In the genomic region with DNA sequence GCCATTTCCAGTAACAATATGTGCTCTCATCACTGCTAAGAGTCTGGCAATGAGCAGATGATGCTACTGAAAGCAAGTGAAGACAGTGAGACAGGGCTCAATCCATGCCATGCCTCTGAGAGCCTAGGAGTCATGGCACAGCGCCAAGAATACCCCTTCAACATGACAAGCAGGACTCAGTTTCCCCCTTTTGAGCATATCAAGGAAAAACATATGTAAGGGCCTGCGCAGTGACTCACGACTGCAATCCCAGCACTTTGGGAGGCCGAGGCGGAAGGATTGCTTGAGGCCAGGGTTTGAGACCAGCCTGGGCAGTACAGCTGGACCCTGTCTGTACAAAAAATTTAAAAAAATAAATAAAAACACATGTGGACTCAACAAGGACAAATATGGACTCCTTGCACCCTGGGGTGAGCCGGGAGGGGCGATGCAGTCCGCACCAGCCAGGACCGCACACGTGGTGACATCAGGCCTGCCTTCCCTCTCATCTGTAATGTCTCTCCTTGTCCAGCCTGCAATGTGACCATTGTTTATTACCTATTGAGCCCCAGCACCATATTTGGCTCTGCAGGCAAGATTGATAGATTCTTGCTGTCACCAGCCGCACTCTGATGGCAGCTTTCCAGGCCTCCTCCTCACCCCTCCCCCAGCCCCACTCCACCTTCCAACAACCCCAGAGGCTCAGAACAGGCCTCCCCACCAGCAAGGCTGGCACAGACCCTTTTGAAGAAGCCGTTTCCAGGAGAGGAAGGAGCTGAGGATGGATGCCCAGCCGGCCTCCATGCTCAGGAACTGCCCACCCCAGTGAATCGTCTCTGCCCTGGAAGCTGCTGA, we compare ENCODE assay signal across 1 cellular context.
A peak's percentile ranks its signal among the peaks of the same experiment; 100 is the strongest.
TF ChIP-seq lines count a peak whose summit lies in the region.

No MANE protein-coding gene starts in this region.

TF ChIP-seq in K562, 482 proteins besides CTCF, POLR2A, EP300 and RAD21 (continued from another document and continues in another):
- TF ChIP-seq, protein P1, sequence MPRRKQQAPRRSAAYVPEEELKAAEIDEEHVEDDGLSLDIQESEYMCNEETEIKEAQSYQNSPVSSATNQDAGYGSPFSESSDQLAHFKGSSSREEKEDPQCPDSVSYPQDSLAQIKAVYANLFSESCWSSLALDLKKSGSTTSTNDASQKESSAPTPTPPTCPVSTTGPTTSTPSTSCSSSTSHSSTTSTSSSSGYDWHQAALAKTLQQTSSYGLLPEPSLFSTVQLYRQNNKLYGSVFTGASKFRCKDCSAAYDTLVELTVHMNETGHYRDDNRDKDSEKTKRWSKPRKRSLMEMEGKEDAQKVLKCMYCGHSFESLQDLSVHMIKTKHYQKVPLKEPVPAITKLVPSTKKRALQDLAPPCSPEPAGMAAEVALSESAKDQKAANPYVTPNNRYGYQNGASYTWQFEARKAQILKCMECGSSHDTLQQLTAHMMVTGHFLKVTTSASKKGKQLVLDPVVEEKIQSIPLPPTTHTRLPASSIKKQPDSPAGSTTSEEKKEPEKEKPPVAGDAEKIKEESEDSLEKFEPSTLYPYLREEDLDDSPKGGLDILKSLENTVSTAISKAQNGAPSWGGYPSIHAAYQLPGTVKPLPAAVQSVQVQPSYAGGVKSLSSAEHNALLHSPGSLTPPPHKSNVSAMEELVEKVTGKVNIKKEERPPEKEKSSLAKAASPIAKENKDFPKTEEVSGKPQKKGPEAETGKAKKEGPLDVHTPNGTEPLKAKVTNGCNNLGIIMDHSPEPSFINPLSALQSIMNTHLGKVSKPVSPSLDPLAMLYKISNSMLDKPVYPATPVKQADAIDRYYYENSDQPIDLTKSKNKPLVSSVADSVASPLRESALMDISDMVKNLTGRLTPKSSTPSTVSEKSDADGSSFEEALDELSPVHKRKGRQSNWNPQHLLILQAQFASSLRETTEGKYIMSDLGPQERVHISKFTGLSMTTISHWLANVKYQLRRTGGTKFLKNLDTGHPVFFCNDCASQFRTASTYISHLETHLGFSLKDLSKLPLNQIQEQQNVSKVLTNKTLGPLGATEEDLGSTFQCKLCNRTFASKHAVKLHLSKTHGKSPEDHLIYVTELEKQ (CRISPR knock-in tag; IDR thresholded peaks at IDR 0.05): no peak
- TF ChIP-seq CGGBP1 (CRISPR knock-in tag; IDR thresholded peaks at IDR 0.05) (no peak), EGR1 (conservative IDR thresholded peaks at IDR 0.05) (no peak), GATA2 (CRISPR knock-in tag; IDR thresholded peaks at IDR 0.05) (no peak), NFE2 (IDR thresholded peaks at IDR 0.05; ENCODE audit: low read depth) (no peak), PATZ1 (CRISPR knock-in tag; IDR thresholded peaks at IDR 0.05; ENCODE audit: borderline replicate concordance) (peak; percentile 19; the same call in 1 of the 2 replicates), POLR2G (IDR thresholded peaks at IDR 0.05; ENCODE audit: low read depth, low read length) (0 out of 2 replicates have a peak, but pooled peaks have one; percentile 16), ADNP (tag; IDR thresholded peaks at IDR 0.05) (no peak), PTRF (tag; IDR thresholded peaks at IDR 0.05) (0 out of 2 replicates have a peak, but pooled peaks have one; percentile 40), KAT8 (IDR thresholded peaks at IDR 0.05; ENCODE audit: low read depth) (no peak), AFF1 (IDR thresholded peaks at IDR 0.05; ENCODE audit: low read depth in 1 of 2, partially characterized antibody in 2 of 2) (peak; percentile 67 to 80), MCM7 (IDR thresholded peaks at IDR 0.05) (no peak), MED1 (CRISPR knock-in tag; IDR thresholded peaks at IDR 0.05; ENCODE audit: borderline replicate concordance) (no peak), ZNF124 (CRISPR knock-in tag; IDR thresholded peaks at IDR 0.05) (no peak), NFATC3 (IDR thresholded peaks at IDR 0.05) (no peak), PHB (CRISPR knock-in tag; IDR thresholded peaks at IDR 0.05) (no peak), NRF1 (conservative IDR thresholded peaks at IDR 0.05 in 1 of 2, IDR thresholded peaks at IDR 0.05 in 1 of 2) (no peak), TRIM24 (IDR thresholded peaks at IDR 0.05) (no peak), SMARCC2 (IDR thresholded peaks at IDR 0.05; ENCODE audit: low read depth) (no peak), ZNF212 (CRISPR knock-in tag; IDR thresholded peaks at IDR 0.05) (no peak), RFX1 (IDR thresholded peaks at IDR 0.05) (no peak), MAX (CRISPR knock-in tag; IDR thresholded peaks at IDR 0.05) (peak; percentile 76), STAT6 (CRISPR knock-in tag; IDR thresholded peaks at IDR 0.05) (no peak), BDP1 (IDR thresholded peaks at IDR 0.05; ENCODE audit: insufficient read depth, insufficient read length) (no peak), ZNF140 (CRISPR knock-in tag; IDR thresholded peaks at IDR 0.05) (no peak), HMG20B (CRISPR knock-in tag; IDR thresholded peaks at IDR 0.05) (no peak), ZNF76 (CRISPR knock-in tag; IDR thresholded peaks at IDR 0.05; ENCODE audit: borderline replicate concordance) (no peak), HNRNPUL1 (IDR thresholded peaks at IDR 0.05; ENCODE audit: low read length) (no peak), SP2 (IDR thresholded peaks at IDR 0.05; ENCODE audit: extremely low read depth, low read depth, low read length, poor library complexity, severe bottlenecking) (no peak), SMARCA5 (IDR thresholded peaks at IDR 0.05) (0 out of 2 replicates have a peak, but pooled peaks have one; percentile 25), ZNF408 (CRISPR knock-in tag; IDR thresholded peaks at IDR 0.05; ENCODE audit: low read depth) (no peak), ZNF717 (CRISPR knock-in tag; IDR thresholded peaks at IDR 0.05) (no peak), HBP1 (CRISPR knock-in tag; IDR thresholded peaks at IDR 0.05) (no peak), PHB2 (IDR thresholded peaks at IDR 0.05; ENCODE audit: low read depth) (no peak), MITF (IDR thresholded peaks at IDR 0.05) (0 out of 2 replicates have a peak, but pooled peaks have one; percentile 16)
- TF ChIP-seq, protein P2, sequence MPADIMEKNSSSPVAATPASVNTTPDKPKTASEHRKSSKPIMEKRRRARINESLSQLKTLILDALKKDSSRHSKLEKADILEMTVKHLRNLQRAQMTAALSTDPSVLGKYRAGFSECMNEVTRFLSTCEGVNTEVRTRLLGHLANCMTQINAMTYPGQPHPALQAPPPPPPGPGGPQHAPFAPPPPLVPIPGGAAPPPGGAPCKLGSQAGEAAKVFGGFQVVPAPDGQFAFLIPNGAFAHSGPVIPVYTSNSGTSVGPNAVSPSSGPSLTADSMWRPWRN (IDR thresholded peaks at IDR 0.05; ENCODE audit: low read depth): peak; percentile 66; the same call in 1 of the 2 replicates
- TF ChIP-seq, protein P3, sequence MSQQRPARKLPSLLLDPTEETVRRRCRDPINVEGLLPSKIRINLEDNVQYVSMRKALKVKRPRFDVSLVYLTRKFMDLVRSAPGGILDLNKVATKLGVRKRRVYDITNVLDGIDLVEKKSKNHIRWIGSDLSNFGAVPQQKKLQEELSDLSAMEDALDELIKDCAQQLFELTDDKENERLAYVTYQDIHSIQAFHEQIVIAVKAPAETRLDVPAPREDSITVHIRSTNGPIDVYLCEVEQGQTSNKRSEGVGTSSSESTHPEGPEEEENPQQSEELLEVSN (IDR thresholded peaks at IDR 0.05; ENCODE audit: borderline replicate concordance in 1 of 2, extremely low read depth in 1 of 2, insufficient read depth in 1 of 2, insufficient read length in 1 of 2, low read depth in 1 of 2, low read length in 1 of 2, poor library complexity in 1 of 2, severe bottlenecking in 1 of 2): peak; percentile 76 to 77
- TF ChIP-seq, protein P4, sequence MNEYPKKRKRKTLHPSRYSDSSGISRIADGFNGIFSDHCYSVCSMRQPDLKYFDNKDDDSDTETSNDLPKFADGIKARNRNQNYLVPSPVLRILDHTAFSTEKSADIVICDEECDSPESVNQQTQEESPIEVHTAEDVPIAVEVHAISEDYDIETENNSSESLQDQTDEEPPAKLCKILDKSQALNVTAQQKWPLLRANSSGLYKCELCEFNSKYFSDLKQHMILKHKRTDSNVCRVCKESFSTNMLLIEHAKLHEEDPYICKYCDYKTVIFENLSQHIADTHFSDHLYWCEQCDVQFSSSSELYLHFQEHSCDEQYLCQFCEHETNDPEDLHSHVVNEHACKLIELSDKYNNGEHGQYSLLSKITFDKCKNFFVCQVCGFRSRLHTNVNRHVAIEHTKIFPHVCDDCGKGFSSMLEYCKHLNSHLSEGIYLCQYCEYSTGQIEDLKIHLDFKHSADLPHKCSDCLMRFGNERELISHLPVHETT (CRISPR knock-in tag; conservative IDR thresholded peaks at IDR 0.05 in 1 of 2, IDR thresholded peaks at IDR 0.05 in 1 of 2): peak in 1 of 2 experiments; percentile 84; a peak in 2 of 4 replicates
